In the genomic region with DNA sequence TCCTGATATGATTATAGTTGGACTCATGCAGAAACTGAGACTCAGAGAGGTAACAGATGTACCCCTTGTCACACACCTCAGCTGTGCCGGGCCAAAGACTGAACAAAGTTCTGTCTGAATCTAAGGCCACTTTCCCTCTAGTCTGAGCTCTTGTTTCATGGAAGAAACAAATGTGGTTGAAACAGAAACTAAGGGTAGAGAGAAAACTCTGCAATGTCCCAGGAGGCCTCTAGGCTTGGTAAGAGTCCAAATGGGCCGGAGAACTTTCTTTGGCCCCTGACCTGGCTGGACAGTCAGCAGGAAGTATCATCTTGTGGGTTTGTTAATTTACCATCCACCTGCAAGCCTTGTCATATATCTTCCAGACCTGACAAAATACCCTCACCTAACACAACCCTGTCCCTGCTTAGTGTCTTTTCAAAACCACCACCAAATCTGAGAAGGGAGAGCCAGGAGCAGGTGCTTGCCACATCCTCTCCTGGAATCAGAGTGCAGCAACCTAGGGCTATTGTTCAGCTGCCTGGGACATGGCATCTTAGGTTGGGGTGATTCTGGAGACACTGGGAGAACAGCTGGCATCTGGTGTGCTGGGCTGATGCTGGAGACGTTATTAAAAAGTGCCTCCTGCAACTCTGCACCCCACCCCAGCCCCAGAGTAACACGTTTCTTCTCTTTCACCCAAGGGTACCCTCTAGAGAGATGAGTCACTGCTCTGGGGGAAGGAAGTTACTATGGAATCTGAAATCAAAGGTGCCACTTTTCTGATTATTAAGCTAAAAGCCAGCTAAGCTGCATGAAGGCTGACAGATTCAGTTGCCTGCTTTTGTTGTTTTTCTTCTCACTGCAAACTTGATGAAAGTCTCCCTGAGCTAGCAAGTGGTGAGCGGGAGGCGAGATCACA, we compare ENCODE assay signal across 24 cellular contexts.
A peak's percentile ranks its signal among the peaks of the same experiment; 100 is the strongest.
DNase-seq lines count a peak whose midpoint lies in the region; ATAC-seq and TF ChIP-seq lines count a peak whose summit lies in the region.
"Had no signal": no experiment of that assay in that cellular context is flagged by ENCODE, and none has a peak within 500 bp of the region (broad histone marks: within the 10 kb centered on the region; RNA-seq: fewer than 3 reads in every experiment).

No MANE protein-coding gene starts in this region.

- H3K9ac ChIP-seq in BLaER1: no peak overlapping the region
- no peak overlapping the region for H3K9ac ChIP-seq in endodermal cell (ENCODE audit: extremely low read depth, low read length, poor library complexity, severe bottlenecking)
- H3K9ac ChIP-seq: neural progenitor cell had no signal

- H3K27me3 ChIP-seq in BLaER1: no peaks in the 10 kb centered on the region
- H3K27me3 ChIP-seq in endodermal cell (ENCODE audit: control insufficient read depth, insufficient read depth, low read length, poor library complexity, severe bottlenecking): no peaks in the 10 kb centered on the region
- no peaks in the 10 kb centered on the region for H3K27me3 ChIP-seq in stomach
- H3K27me3 ChIP-seq: dorsolateral prefrontal cortex, hepatocyte, neural progenitor cell, sigmoid colon had no signal

- 80 to 86% methylated on average over 4 to 6 of the region's 6 CpGs for WGBS in endodermal cell (ENCODE audit: insufficient coverage in 1 of 2, insufficient read length in 1 of 2), 2 experiments
- WGBS in stomach, 5 donors: 58 to 63% (median 62%) methylated on average over 6 of the region's 6 CpGs

- H3K27ac ChIP-seq in BLaER1 (0 out of 2 replicates have a peak overlapping the region, but pooled peaks have one; percentile 7), endodermal cell (ENCODE audit: low read depth, low read length) (no peak overlapping the region), stomach (no peak overlapping the region)
- H3K27ac ChIP-seq: dorsolateral prefrontal cortex, hepatocyte, neural progenitor cell, sigmoid colon had no signal

- H3K4me1 Mint-ChIP-seq in endodermal cell: no peaks in the 10 kb centered on the region
- H3K4me1 Mint-ChIP-seq: activated naive CD4-positive, alpha-beta T cell treated with anti-CD3 and anti-CD28 coated beads, Interleukin-2, amount 50 U/mL, for 24 hours; brain; neural progenitor cell; T-cell had no signal

- H3K9me3 ChIP-seq in BLaER1: no peaks in the 10 kb centered on the region
- H3K9me3 ChIP-seq in endodermal cell (ENCODE audit: control insufficient read depth, low read length): no peaks in the 10 kb centered on the region
- H3K9me3 ChIP-seq in stomach: no peaks in the 10 kb centered on the region
- H3K9me3 ChIP-seq: sigmoid colon had no signal

- H3K36me3 ChIP-seq in BLaER1 (no peaks in the 10 kb centered on the region), endodermal cell (ENCODE audit: control insufficient read depth, insufficient read depth, low read length) (no peaks in the 10 kb centered on the region), stomach (no peaks in the 10 kb centered on the region)
- H3K36me3 ChIP-seq: neural progenitor cell, sigmoid colon had no signal

- H3K36me3 Mint-ChIP-seq in endodermal cell (ENCODE audit: low read depth): no peaks in the 10 kb centered on the region
- H3K36me3 Mint-ChIP-seq: activated naive CD4-positive, alpha-beta T cell treated with anti-CD3 and anti-CD28 coated beads, Interleukin-2, amount 50 U/mL, for 24 hours; brain; CD14-positive monocyte; neural progenitor cell; T-cell had no signal

- H3K4me2 ChIP-seq in BLaER1: peak overlapping the region; percentile 60
- H3K4me2 ChIP-seq: hepatocyte, neural progenitor cell had no signal

- no peak for TF ChIP-seq CTCF in NB4 (IDR thresholded peaks at IDR 0.05; ENCODE audit: low read depth, low read length)
- peak; percentile 31 for TF ChIP-seq CTCF in fibroblast of villous mesenchyme (IDR thresholded peaks at IDR 0.05; ENCODE audit: insufficient read depth, low read depth, low read length)
- TF ChIP-seq CTCF in endodermal cell (conservative IDR thresholded peaks at IDR 0.05): no peak
- TF ChIP-seq CTCF in stomach (IDR thresholded peaks at IDR 0.05): no peak

- peak; percentile 61 for ATAC-seq in sciatic nerve
- no peak for ATAC-seq in HG02981 (IDR thresholded peaks at IDR 0.05; ENCODE audit: unreplicated experiment)
- ATAC-seq: activated CD8-positive, alpha-beta T cell treated with anti-CD3 and anti-CD28 coated beads, Interleukin-2, amount 10 ng/mL, durations not matched to agents 7 days and 5 days; K562; T-cell had no signal

- TF ChIP-seq POLR2A in NB4 (IDR thresholded peaks at IDR 0.05; ENCODE audit: extremely low read depth, insufficient read length) (no peak), stomach (IDR thresholded peaks at IDR 0.05) (no peak)

- intact Hi-C loops in sciatic nerve (cut with DNase I) (no loop called here), stomach (cut with DNase I; ENCODE audit: low total_unique reads) (no loop called here)

- no peak for TF ChIP-seq EP300 in stomach (IDR thresholded peaks at IDR 0.05)

- H4K20me1 ChIP-seq in BLaER1: no peaks in the 10 kb centered on the region

- H3K27ac Mint-ChIP-seq in endodermal cell: no peak overlapping the region
- H3K27ac Mint-ChIP-seq: activated CD8-positive, alpha-beta T cell treated with anti-CD3 and anti-CD28 coated beads, Interleukin-2, amount 10 ng/mL, durations not matched to agents 7 days and 5 days; activated naive CD4-positive, alpha-beta T cell treated with anti-CD3 and anti-CD28 coated beads, Interleukin-2, amount 50 U/mL, for 24 hours; brain; CD14-positive monocyte; neural progenitor cell; T-cell had no signal

- no peak overlapping the region for H3K4me3 Mint-ChIP-seq in endodermal cell
- H3K4me3 Mint-ChIP-seq: activated CD8-positive, alpha-beta T cell treated with anti-CD3 and anti-CD28 coated beads, Interleukin-2, amount 10 ng/mL, durations not matched to agents 7 days and 5 days; activated naive CD4-positive, alpha-beta T cell treated with anti-CD3 and anti-CD28 coated beads, Interleukin-2, amount 50 U/mL, for 24 hours; brain; CD14-positive monocyte; neural progenitor cell; T-cell had no signal

- H3K9me3 Mint-ChIP-seq in endodermal cell: no peaks in the 10 kb centered on the region
- H3K9me3 Mint-ChIP-seq: activated naive CD4-positive, alpha-beta T cell treated with anti-CD3 and anti-CD28 coated beads, Interleukin-2, amount 50 U/mL, for 24 hours; neural progenitor cell; T-cell had no signal

- H3K4me3 ChIP-seq in BLaER1 (no peak overlapping the region), NB4 (ENCODE audit: low read depth, low read length) (no peak overlapping the region), fibroblast of villous mesenchyme (ENCODE audit: low read depth, low read length) (no peak overlapping the region), endodermal cell (ENCODE audit: low read length) (no peak overlapping the region), stomach (no peak overlapping the region)
- H3K4me3 ChIP-seq: dorsolateral prefrontal cortex, hepatocyte, K562, neural progenitor cell, sigmoid colon had no signal

- DNase-seq in NB4 (ENCODE audit: low read depth): peak; percentile 40
- DNase-seq in fibroblast of villous mesenchyme (ENCODE audit: low read depth): peak; percentile 36
- DNase-seq in sciatic nerve (ENCODE audit: low spot score): no peak
- DNase-seq in endodermal cell: no peak
- DNase-seq in stomach: no peak
- DNase-seq: activated CD8-positive, alpha-beta T cell treated with anti-CD3 and anti-CD28 coated beads, Interleukin-2, amount 10 ng/mL, durations not matched to agents 7 days and 5 days; activated T-cell treated with anti-CD3 and anti-CD28 coated beads, Interleukin-2, amount 50 U/mL, for 48 hours; DMS53; dorsolateral prefrontal cortex; erythroblast; midbrain; NCI-H1105 treated with DMSO at 0.1 percent for 48 hours; NCI-H774; sigmoid colon; substantia nigra; T-cell had no signal

- H3K4me1 ChIP-seq in BLaER1 (peaks cover 17% of the 10 kb centered on the region), endodermal cell (ENCODE audit: control insufficient read depth, insufficient read depth, low read length) (no peaks in the 10 kb centered on the region), stomach (peaks cover 0 to 16% (median 6%) of the 10 kb centered on the region in 4 donors)
- H3K4me1 ChIP-seq: neural progenitor cell, sigmoid colon had no signal

- peaks cover 13% of the 10 kb centered on the region for H3K27me3 Mint-ChIP-seq in endodermal cell (ENCODE audit: insufficient read depth)

Comparison
In these comparisons a context has a peak if more than half of its experiments do, and no peak if none do; other contexts are left out.
1. DNase-seq: peak in NB4 (single experiment) and fibroblast of villous mesenchyme (single experiment); none in sciatic nerve (single experiment), endodermal cell (single experiment) and stomach (single experiment).